ENCODE assay signal across 21 cellular contexts in the genomic region with DNA sequence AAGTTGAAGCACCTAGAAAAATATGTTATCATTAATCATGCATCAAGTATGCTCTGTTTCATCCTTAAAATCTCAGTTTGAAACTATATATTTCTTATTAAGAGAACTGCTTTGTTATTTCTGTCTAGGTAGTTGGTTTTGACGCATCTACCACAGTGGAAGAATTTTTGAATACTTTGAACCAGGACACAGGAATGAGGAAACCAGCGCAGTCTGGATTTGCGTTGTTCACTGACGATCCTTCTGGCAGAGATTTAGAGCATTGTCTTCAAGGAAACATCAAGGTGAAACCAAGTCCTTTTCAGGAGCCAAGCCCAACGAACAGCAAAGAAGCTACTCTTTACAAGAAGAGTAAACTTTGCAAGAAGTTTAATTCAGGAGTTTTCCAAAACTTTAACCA. TPM values are rescaled to one million over a fixed set of nuclear protein-coding genes. Genes with fewer than 3 reads are reported as not detected.
DNase-seq lines count a peak whose midpoint lies in the region; ATAC-seq and TF ChIP-seq lines count a peak whose summit lies in the region.
"Had no signal": no experiment of that assay in that cellular context is flagged by ENCODE, and none has a peak within 500 bp of the region (broad histone marks: within the 10 kb centered on the region; RNA-seq: fewer than 3 reads in every experiment).

No MANE protein-coding gene starts in this region.

- peak overlapping the region; percentile 14 for H3K27ac Mint-ChIP-seq in chondrocyte (ENCODE audit: unreplicated experiment)
- H3K27ac Mint-ChIP-seq: CD4-positive, CD25-positive, alpha-beta regulatory T cell; GM23338; H9 had no signal

- peaks cover 0 to 11% of the 10 kb centered on the region in 2 experiments; a peak in 1 of 4 replicates for H3K4me1 ChIP-seq in SK-N-SH (ENCODE audit: control insufficient read depth in 1 of 2, insufficient read depth in 2 of 2, low read depth in 1 of 2, low read length in 1 of 2)
- peaks cover 0 to 14% (median 10%) of the 10 kb centered on the region in 4 donors for H3K4me1 ChIP-seq in sigmoid colon
- H3K4me1 ChIP-seq: BLaER1 had no signal

- DNase-seq in SK-N-SH, result no peak
- DNase-seq in chondrocyte (ENCODE audit: low spot score), result no peak
- peak; percentile 84 for DNase-seq in kidney tubule cell (ENCODE audit: low spot score)
- DNase-seq in renal cortical epithelial cell (ENCODE audit: low read depth), result peak; percentile 86
- DNase-seq in HPDE6-E6E7 (ENCODE audit: extremely low spot score), result no peak
- DNase-seq in sigmoid colon, result no peak
- DNase-seq: CD4-positive, CD25-positive, alpha-beta regulatory T cell; H9; Karpas-422; NCI-H1092 treated with DMSO at 0.1 percent for 48 hours; NCI-H1436; NCI-H187; NCI-H2081 treated with DMSO at 0.1 percent for 48 hours; NCI-H2171; NCI-H524; NCI-H774 had no signal

- POLR2A ChIA-PET in SK-N-SH (lab: Yijun Ruan, JAX), result no interaction called here

- no peaks in the 10 kb centered on the region for H4K20me1 ChIP-seq in SK-N-SH (ENCODE audit: insufficient read depth)
- H4K20me1 ChIP-seq: BLaER1 had no signal

- no peak overlapping the region for H3K4me2 ChIP-seq in SK-N-SH
- H3K4me2 ChIP-seq: BLaER1, GM23338 had no signal

- 88% methylated on average over 5 of the region's 5 CpGs for whole genome bisulfite sequencing in SK-N-SH (ENCODE audit: low lambda C conversion rate)
- 85 to 87% methylated on average over 5 of the region's 5 CpGs for WGBS in sigmoid colon, 2 donors

- H2AFZ ChIP-seq in SK-N-SH (ENCODE audit: low read depth), result no peak overlapping the region; the same call in 1 of the 2 replicates
- H2AFZ ChIP-seq: GM23338 had no signal

- no peaks in the 10 kb centered on the region for H3K79me2 ChIP-seq in SK-N-SH (ENCODE audit: insufficient read depth)

- H3F3A ChIP-seq in SK-N-SH (replicated peaks; ENCODE audit: insufficient read depth), result peaks cover 6% of the 10 kb centered on the region

- TF ChIP-seq RAD21 in SK-N-SH (IDR thresholded peaks at IDR 0.05; ENCODE audit: low read length), result no peak

- TF ChIP-seq EP300 in SK-N-SH (IDR thresholded peaks at IDR 0.05; ENCODE audit: borderline replicate concordance in 1 of 2, low read depth in 1 of 2, low read length in 1 of 2) (no peak), sigmoid colon (IDR thresholded peaks at IDR 0.05) (no peak)

- H3K9me3 ChIP-seq in SK-N-SH (no peaks in the 10 kb centered on the region), sigmoid colon (no peaks in the 10 kb centered on the region)
- H3K9me3 ChIP-seq: BLaER1 had no signal

- no peaks in the 10 kb centered on the region for H3K9me3 Mint-ChIP-seq in chondrocyte (ENCODE audit: low read depth)
- H3K9me3 Mint-ChIP-seq: CD4-positive, CD25-positive, alpha-beta regulatory T cell; GM23338; H9 had no signal

- no peak for TF ChIP-seq CTCF in SK-N-SH (IDR thresholded peaks at IDR 0.05)
- TF ChIP-seq CTCF in chondrocyte (IDR thresholded peaks at IDR 0.05), result no peak
- TF ChIP-seq CTCF in sigmoid colon (IDR thresholded peaks at IDR 0.05), result no peak

- H3K27ac ChIP-seq in SK-N-SH (ENCODE audit: low read depth in 2 of 2, low read length in 1 of 2) (no peak overlapping the region), sigmoid colon (peak overlapping the region in 2 of 4 donors; percentile 61 to 67)
- H3K27ac ChIP-seq: 22Rv1, BLaER1 had no signal

- no peaks in the 10 kb centered on the region for H3K9me2 ChIP-seq in SK-N-SH

- H3K4me3 ChIP-seq in SK-N-SH (ENCODE audit: low read depth in 2 of 2, low read length in 1 of 2), result no peak overlapping the region
- H3K4me3 ChIP-seq in sigmoid colon, result no peak overlapping the region
- H3K4me3 ChIP-seq: BLaER1, GM23338 had no signal

- H3K27me3 Mint-ChIP-seq in chondrocyte (ENCODE audit: low read depth), result no peaks in the 10 kb centered on the region

- intact Hi-C loops in sigmoid colon (cut with DNase I), result no loop called here

- peaks cover 52% of the 10 kb centered on the region for H3K4me1 Mint-ChIP-seq in chondrocyte (ENCODE audit: low read depth)
- H3K4me1 Mint-ChIP-seq: CD4-positive, CD25-positive, alpha-beta regulatory T cell; GM23338; H9 had no signal

- ATAC-seq in SK-N-SH treated with all-trans-retinoic acid at 6 μM for 48 hours, result peak; percentile 63
- no peak for ATAC-seq in HG03571 (IDR thresholded peaks at IDR 0.05; ENCODE audit: unreplicated experiment)
- ATAC-seq: GM23338 had no signal

- H3K9ac ChIP-seq in SK-N-SH, result no peak overlapping the region
- H3K9ac ChIP-seq: BLaER1 had no signal

- H3K36me3 ChIP-seq in SK-N-SH (replicated peaks in 1 of 2; ENCODE audit: control insufficient read depth in 1 of 2, insufficient read depth in 2 of 2, low read length in 1 of 2) (no peaks in the 10 kb centered on the region), sigmoid colon (peaks cover 0 to 42% (median 0%) of the 10 kb centered on the region in 4 donors)
- H3K36me3 ChIP-seq: BLaER1 had no signal

- peaks cover 3% of the 10 kb centered on the region for H3K36me3 Mint-ChIP-seq in chondrocyte (ENCODE audit: low read depth)
- H3K36me3 Mint-ChIP-seq: CD4-positive, CD25-positive, alpha-beta regulatory T cell had no signal

- H3K4me3 Mint-ChIP-seq in chondrocyte (ENCODE audit: unreplicated experiment), result no peak overlapping the region
- H3K4me3 Mint-ChIP-seq: CD4-positive, CD25-positive, alpha-beta regulatory T cell; GM23338; H9 had no signal

- CTCF ChIA-PET in SK-N-SH (lab: Yijun Ruan, JAX), result interaction anchor here (1.0 to 1.2 kb wide), 2 partner anchors 29 to 57 kb away, joined by 3 read pairs; no protein-coding TSS in a partner anchor

- no peak for TF ChIP-seq POLR2A in sigmoid colon (IDR thresholded peaks at IDR 0.05)

- no peaks in the 10 kb centered on the region for H3K27me3 ChIP-seq in SK-N-SH (ENCODE audit: insufficient read depth)
- H3K27me3 ChIP-seq in sigmoid colon, result no peaks in the 10 kb centered on the region
- H3K27me3 ChIP-seq: BLaER1 had no signal

TF ChIP-seq in SK-N-SH treated with all-trans-retinoic acid at 6 μM for 48 hours, 23 proteins besides CTCF, POLR2A, EP300 and RAD21:
- TF ChIP-seq RARB (CRISPR knock-in tag; IDR thresholded peaks at IDR 0.05) (no peak), ESRRG (CRISPR knock-in tag; IDR thresholded peaks at IDR 0.05) (no peak), GLIS3 (CRISPR knock-in tag; IDR thresholded peaks at IDR 0.05) (no peak), ZNF565 (CRISPR knock-in tag; conservative IDR thresholded peaks at IDR 0.05; ENCODE audit: low read depth) (no peak)

TF ChIP-seq in SK-N-SH, 30 proteins besides CTCF, POLR2A, EP300 and RAD21 (continues in another document):
- TF ChIP-seq JUND (IDR thresholded peaks at IDR 0.05) (no peak), EZH2phosphoT487 (IDR thresholded peaks at IDR 0.05; ENCODE audit: borderline replicate concordance, low read depth) (no peak), CHD2 (IDR thresholded peaks at IDR 0.05; ENCODE audit: low read length, partially characterized antibody) (no peak), FOXJ3 (CRISPR knock-in tag; IDR thresholded peaks at IDR 0.05) (no peak), RCOR1 (IDR thresholded peaks at IDR 0.05; ENCODE audit: low read length) (no peak), SMC3 (IDR thresholded peaks at IDR 0.05; ENCODE audit: low read depth, low read length) (no peak), ZBTB33 (IDR thresholded peaks at IDR 0.05; ENCODE audit: borderline replicate concordance, low read depth) (no peak), YY1 (IDR thresholded peaks at IDR 0.05; ENCODE audit: low read depth) (no peak), TEAD4 (IDR thresholded peaks at IDR 0.05; ENCODE audit: borderline replicate concordance, insufficient read depth) (no peak), TAF1 (IDR thresholded peaks at IDR 0.05; ENCODE audit: borderline replicate concordance, low read depth, low read length) (no peak), MXI1 (IDR thresholded peaks at IDR 0.05; ENCODE audit: low read depth, low read length) (no peak), TCF12 (IDR thresholded peaks at IDR 0.05) (no peak), SIN3A (IDR thresholded peaks at IDR 0.05; ENCODE audit: borderline replicate concordance, low read depth, low read length) (no peak)
- TF ChIP-seq, protein P1, sequence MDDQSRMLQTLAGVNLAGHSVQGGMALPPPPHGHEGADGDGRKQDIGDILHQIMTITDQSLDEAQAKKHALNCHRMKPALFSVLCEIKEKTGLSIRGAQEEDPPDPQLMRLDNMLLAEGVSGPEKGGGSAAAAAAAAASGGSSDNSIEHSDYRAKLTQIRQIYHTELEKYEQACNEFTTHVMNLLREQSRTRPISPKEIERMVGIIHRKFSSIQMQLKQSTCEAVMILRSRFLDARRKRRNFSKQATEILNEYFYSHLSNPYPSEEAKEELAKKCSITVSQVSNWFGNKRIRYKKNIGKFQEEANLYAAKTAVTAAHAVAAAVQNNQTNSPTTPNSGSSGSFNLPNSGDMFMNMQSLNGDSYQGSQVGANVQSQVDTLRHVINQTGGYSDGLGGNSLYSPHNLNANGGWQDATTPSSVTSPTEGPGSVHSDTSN (IDR thresholded peaks at IDR 0.05), result no peak
- TF ChIP-seq, protein P2, sequence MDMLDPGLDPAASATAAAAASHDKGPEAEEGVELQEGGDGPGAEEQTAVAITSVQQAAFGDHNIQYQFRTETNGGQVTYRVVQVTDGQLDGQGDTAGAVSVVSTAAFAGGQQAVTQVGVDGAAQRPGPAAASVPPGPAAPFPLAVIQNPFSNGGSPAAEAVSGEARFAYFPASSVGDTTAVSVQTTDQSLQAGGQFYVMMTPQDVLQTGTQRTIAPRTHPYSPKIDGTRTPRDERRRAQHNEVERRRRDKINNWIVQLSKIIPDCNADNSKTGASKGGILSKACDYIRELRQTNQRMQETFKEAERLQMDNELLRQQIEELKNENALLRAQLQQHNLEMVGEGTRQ (IDR thresholded peaks at IDR 0.05; ENCODE audit: borderline replicate concordance, low read depth, low read length), result no peak

RNA-seq across cellular contexts. Expression of gene DYNC2LI1, which starts 30.1 kb away (rescaled TPM):
- polyA plus RNA-seq in SK-N-SH (2012; rRNA removed) (20.4 and 26.6 TPM in 2 replicates), sigmoid colon (10 to 100 TPM; 11.7 to 27.6 (median 26.8) TPM)
- 31.3 and 44.6 TPM in 2 replicates for polyA plus RNA-seq in SK-N-SH (2012; cell fraction: cytosol; rRNA removed)
- polyA plus RNA-seq in SK-N-SH (2012; cell fraction: nucleus; rRNA removed), result 20.7 and 36.7 TPM in 2 replicates
- total RNA-seq in chondrocyte (10.8 to 16.9 TPM (median 11.1 TPM) in 3 replicates), renal cortical epithelial cell (39.6 and 72.6 TPM in 2 replicates), sigmoid colon (10 to 100 TPM; 15.1 to 32.1 (median 25.1) TPM)

Comparison
In these comparisons a context has a peak if more than half of its experiments do, and no peak if none do; other contexts are left out.
1. DNase-seq: peak in kidney tubule cell (single experiment) and renal cortical epithelial cell (single experiment); none in SK-N-SH (single experiment), chondrocyte (single experiment), HPDE6-E6E7 (single experiment) and sigmoid colon (single experiment).